ENCODE assay signal across 1 cellular context in the genomic region with DNA sequence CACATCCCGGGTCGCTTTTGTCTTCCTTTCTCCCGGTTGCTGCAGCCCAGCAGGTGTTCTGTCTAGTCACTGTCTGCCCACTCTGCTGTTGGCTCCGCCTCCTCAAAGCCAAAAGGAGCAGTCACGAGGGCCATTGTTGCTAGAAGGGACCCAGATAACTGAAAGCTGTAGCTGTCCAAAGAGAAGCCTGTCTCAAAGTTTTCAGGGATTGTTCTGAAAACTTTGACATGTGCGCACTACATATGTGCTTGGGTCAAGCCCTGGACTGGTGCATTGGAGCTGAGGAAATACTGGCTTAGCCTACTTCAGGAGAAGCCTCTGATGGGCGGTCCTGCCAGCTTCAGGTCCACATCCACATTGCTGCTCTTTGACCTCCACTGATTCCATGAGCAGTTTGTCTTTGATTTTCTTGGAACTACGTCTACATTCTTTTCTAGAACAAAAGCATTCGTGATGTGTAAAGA.
A peak's percentile ranks its signal among the peaks of the same experiment; 100 is the strongest.
TF ChIP-seq lines count a peak whose summit lies in the region.

No MANE protein-coding gene starts in this region.

TF ChIP-seq in K562, 482 proteins besides CTCF, POLR2A, EP300 and RAD21 (continued from another document):
- TF ChIP-seq MGA (IDR thresholded peaks at IDR 0.05) (peak; percentile 68), CREM (IDR thresholded peaks at IDR 0.05; ENCODE audit: low read depth) (peak; percentile 54), ID3 (CRISPR knock-in tag; IDR thresholded peaks at IDR 0.05) (no peak), ID3 (tag; IDR thresholded peaks at IDR 0.05) (peak; percentile 18; the same call in 1 of the 2 replicates), TSC22D4 (tag; IDR thresholded peaks at IDR 0.05) (no peak), NRF1 (conservative IDR thresholded peaks at IDR 0.05 in 1 of 2, IDR thresholded peaks at IDR 0.05 in 1 of 2) (peak in 1 of 2 experiments; percentile 43; a peak in 2 of 4 replicates), KLF10 (CRISPR knock-in tag; IDR thresholded peaks at IDR 0.05) (no peak)
- TF ChIP-seq, protein P1, sequence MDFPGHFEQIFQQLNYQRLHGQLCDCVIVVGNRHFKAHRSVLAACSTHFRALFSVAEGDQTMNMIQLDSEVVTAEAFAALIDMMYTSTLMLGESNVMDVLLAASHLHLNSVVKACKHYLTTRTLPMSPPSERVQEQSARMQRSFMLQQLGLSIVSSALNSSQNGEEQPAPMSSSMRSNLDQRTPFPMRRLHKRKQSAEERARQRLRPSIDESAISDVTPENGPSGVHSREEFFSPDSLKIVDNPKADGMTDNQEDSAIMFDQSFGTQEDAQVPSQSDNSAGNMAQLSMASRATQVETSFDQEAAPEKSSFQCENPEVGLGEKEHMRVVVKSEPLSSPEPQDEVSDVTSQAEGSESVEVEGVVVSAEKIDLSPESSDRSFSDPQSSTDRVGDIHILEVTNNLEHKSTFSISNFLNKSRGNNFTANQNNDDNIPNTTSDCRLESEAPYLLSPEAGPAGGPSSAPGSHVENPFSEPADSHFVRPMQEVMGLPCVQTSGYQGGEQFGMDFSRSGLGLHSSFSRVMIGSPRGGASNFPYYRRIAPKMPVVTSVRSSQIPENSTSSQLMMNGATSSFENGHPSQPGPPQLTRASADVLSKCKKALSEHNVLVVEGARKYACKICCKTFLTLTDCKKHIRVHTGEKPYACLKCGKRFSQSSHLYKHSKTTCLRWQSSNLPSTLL (IDR thresholded peaks at IDR 0.05): no peak
